In the genomic region with DNA sequence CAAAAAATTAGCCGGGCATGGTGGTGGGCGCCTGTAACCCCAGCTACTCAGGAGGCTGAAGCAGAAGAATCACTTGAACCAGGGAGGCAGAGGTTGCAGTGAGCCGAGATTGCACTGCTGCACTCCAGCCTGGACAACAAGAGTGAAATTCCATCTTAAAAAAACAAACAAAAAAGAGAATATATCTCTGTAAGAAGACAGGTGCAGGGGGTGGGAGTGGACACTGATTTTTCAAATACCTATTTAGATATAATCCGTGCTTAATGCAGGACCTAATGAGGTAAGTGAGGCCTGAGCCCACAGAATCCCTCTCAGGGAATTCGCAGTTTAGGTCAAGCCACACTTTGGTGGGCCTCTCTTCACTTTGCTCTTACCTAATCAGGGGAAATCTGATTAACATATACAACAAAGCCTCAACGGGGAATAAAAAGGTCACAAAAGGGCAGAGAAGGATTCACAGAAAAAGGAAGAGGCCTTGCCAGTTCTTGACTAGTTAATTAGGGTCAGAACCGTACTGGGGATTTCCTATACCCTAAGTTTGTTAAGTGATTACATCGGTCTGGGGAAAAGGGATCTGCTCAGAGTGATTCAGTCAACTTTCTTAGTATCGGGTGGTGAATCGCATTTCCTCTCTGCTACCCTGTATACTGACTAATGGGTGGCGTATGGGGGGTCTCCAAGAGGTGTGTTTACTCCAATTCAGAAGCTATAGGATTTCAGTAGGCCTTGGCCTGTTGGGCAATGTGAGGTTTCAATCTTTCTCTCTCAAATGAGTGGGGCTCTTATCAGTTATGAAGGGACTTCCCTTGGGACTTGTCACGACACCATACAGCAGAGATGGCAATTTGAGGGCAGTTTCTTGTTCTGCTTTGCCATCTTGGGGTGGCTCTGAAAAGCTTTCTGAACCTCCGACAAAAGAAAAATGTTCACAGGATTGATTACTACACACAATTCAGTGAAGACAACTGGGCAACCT, we compare ENCODE assay signal across 8 cellular contexts. TPM values are rescaled to one million over a fixed set of nuclear protein-coding genes. Genes with fewer than 3 reads are reported as not detected.
DNase-seq lines count a peak whose midpoint lies in the region; ATAC-seq and TF ChIP-seq lines count a peak whose summit lies in the region.

No MANE protein-coding gene starts in this region.

- no peak for DNase-seq in left ventricle myocardium inferior
- DNase-seq in heart right ventricle: no peak
- peak; percentile 32 for DNase-seq in SW480 (ENCODE audit: low spot score)
- peak; percentile 31 for DNase-seq in amniotic epithelial cell (ENCODE audit: low read depth)
- peak; percentile 61 for DNase-seq in mesendoderm
- DNase-seq in stimulated activated naive CD8-positive, alpha-beta T cell treated with anti-CD3 and anti-CD28 coated beads, Interleukin-15, amount 100 ng/mL, for 72 hours: peak; percentile 85 to 92
- DNase-seq in mucosa of gallbladder (ENCODE audit: low spot score): no peak

- TF ChIP-seq CTCF in left ventricle myocardium inferior (IDR thresholded peaks at IDR 0.05; ENCODE audit: borderline replicate concordance) (no peak), heart right ventricle (IDR thresholded peaks at IDR 0.05) (no peak)

- H3K23ac ChIP-seq in mesendoderm (ENCODE audit: low read length): no peak overlapping the region

- H3K4me1 ChIP-seq in left ventricle myocardium inferior (peaks cover 41% of the 10 kb centered on the region), heart right ventricle (peaks cover 2 to 35% (median 29%) of the 10 kb centered on the region in 9 donors), mesendoderm (ENCODE audit: control insufficient read depth, low read depth, low read length) (peaks cover 4% of the 10 kb centered on the region)

- peak overlapping the region; percentile 29 for H2BK120ac ChIP-seq in mesendoderm (ENCODE audit: low read depth, low read length)

- peaks cover 0 to 4% of the 10 kb centered on the region in 2 donors for H3K9me3 Mint-ChIP-seq in stimulated activated naive CD8-positive, alpha-beta T cell treated with anti-CD3 and anti-CD28 coated beads, Interleukin-15, amount 100 ng/mL, for 72 hours

- H4K5ac ChIP-seq in mesendoderm (ENCODE audit: low read length): no peak overlapping the region

- H3K4me3 Mint-ChIP-seq in stimulated activated naive CD8-positive, alpha-beta T cell treated with anti-CD3 and anti-CD28 coated beads, Interleukin-15, amount 100 ng/mL, for 72 hours: peak overlapping the region; percentile 79 to 80

- no peak overlapping the region for H4K8ac ChIP-seq in mesendoderm (ENCODE audit: low read depth, low read length)

- peak overlapping the region; percentile 3 for H2BK15ac ChIP-seq in mesendoderm (replicated peaks; ENCODE audit: low read depth)

- H2BK5ac ChIP-seq in mesendoderm (ENCODE audit: low read length): no peak overlapping the region

- H3K9me3 ChIP-seq in left ventricle myocardium inferior (replicated peaks) (no peaks in the 10 kb centered on the region), heart right ventricle (no peaks in the 10 kb centered on the region)

- intact Hi-C loops in left ventricle myocardium inferior (cut with micrococcal nuclease) (loop anchor here (10.0 kb wide), 1 partner anchor 169 kb away; no protein-coding TSS in a partner anchor), heart right ventricle (cut with DNase I) (loop anchor here in 5 of 10 donors (2.0 to 10.0 kb wide), 4 partner anchors 91 to 167 kb away; a partner anchor contains a TSS)

- H3K4me2 ChIP-seq in mesendoderm (ENCODE audit: low read length): no peak overlapping the region

- no peaks in the 10 kb centered on the region for H3K27me3 Mint-ChIP-seq in stimulated activated naive CD8-positive, alpha-beta T cell treated with anti-CD3 and anti-CD28 coated beads, Interleukin-15, amount 100 ng/mL, for 72 hours

- WGBS in heart right ventricle, 2 donors: 77 to 78% methylated on average over 13 of the region's 13 CpGs
- no CpG with 5 or more reads among the region's 13 CpGs for WGBS in mesendoderm (ENCODE audit: extremely low coverage, insufficient coverage, low lambda C conversion rate)

- H3K4me3 ChIP-seq in left ventricle myocardium inferior (peak overlapping the region; percentile 98), heart right ventricle (peak overlapping the region in 2 of 10 donors; percentile 75 to 97), mesendoderm (ENCODE audit: low read length) (no peak overlapping the region)

- H3K27me3 ChIP-seq in left ventricle myocardium inferior (ENCODE audit: low read depth): no peaks in the 10 kb centered on the region
- no peaks in the 10 kb centered on the region for H3K27me3 ChIP-seq in heart right ventricle
- no peaks in the 10 kb centered on the region for H3K27me3 ChIP-seq in mesendoderm (ENCODE audit: insufficient read depth, low read length, poor library complexity)

- H3K36me3 ChIP-seq in left ventricle myocardium inferior (no peaks in the 10 kb centered on the region), heart right ventricle (peaks cover 0 to 7% (median 0%) of the 10 kb centered on the region in 9 donors), mesendoderm (ENCODE audit: control insufficient read depth, insufficient read depth, low read length) (no peaks in the 10 kb centered on the region)

- H3K56ac ChIP-seq in mesendoderm (ENCODE audit: low read length): peak overlapping the region; percentile 17

- H3K27ac Mint-ChIP-seq in stimulated activated naive CD8-positive, alpha-beta T cell treated with anti-CD3 and anti-CD28 coated beads, Interleukin-15, amount 100 ng/mL, for 72 hours: peak overlapping the region; percentile 97 to 99

- peaks cover 20% of the 10 kb centered on the region for H3K79me2 ChIP-seq in mesendoderm (ENCODE audit: control insufficient read depth, insufficient read depth, low read length)

- peak overlapping the region; percentile 5 for H3K9ac ChIP-seq in mesendoderm (ENCODE audit: low read length)

- peak overlapping the region; percentile 45 for H3K18ac ChIP-seq in mesendoderm (ENCODE audit: low read length)

- peak overlapping the region; percentile 99 for H3K27ac ChIP-seq in left ventricle myocardium inferior (replicated peaks)
- peak overlapping the region in 5 of 10 donors; percentile 97 to 100 (median 98) for H3K27ac ChIP-seq in heart right ventricle
- H3K27ac ChIP-seq in mesendoderm (ENCODE audit: low read depth, low read length): peak overlapping the region; percentile 25

- H3K4me1 Mint-ChIP-seq in stimulated activated naive CD8-positive, alpha-beta T cell treated with anti-CD3 and anti-CD28 coated beads, Interleukin-15, amount 100 ng/mL, for 72 hours: peaks cover 46% of the 10 kb centered on the region

- H3K79me1 ChIP-seq in mesendoderm (ENCODE audit: low read length): no peaks in the 10 kb centered on the region

- no peak overlapping the region for H2AK5ac ChIP-seq in mesendoderm (ENCODE audit: low read length)

- ATAC-seq in heart right ventricle: no peak
- peak; percentile 49 for ATAC-seq in HG03432 (IDR thresholded peaks at IDR 0.05; ENCODE audit: unreplicated experiment)
- ATAC-seq in stimulated activated naive CD8-positive, alpha-beta T cell treated with anti-CD3 and anti-CD28 coated beads, Interleukin-15, amount 100 ng/mL, for 72 hours: peak; percentile 93

- no peak overlapping the region for H3K4ac ChIP-seq in mesendoderm (ENCODE audit: low read depth, low read length)

RNA-seq across cellular contexts. Expression of a gene that starts 1.9 kb away (rescaled TPM):
- total RNA-seq in left ventricle myocardium inferior (13.9 TPM), heart right ventricle (10 to 100 TPM; 14.6 to 23.7 (median 21.5) TPM), mucosa of gallbladder (31.4 TPM)
- 1 to 10 TPM; 1.7 to 5.6 TPM for polyA plus RNA-seq in heart right ventricle
- 13.3 TPM for polyA plus RNA-seq in mesendoderm (2013, experiment 1 of 2)
- polyA plus RNA-seq in mesendoderm (2013, experiment 2 of 2): 14.1 TPM

Comparison
In these comparisons a context has a peak if more than half of its experiments do, and no peak if none do; other contexts are left out.
1. DNase-seq: peak in SW480 (single experiment), amniotic epithelial cell (single experiment), mesendoderm (single experiment) and stimulated activated naive CD8-positive, alpha-beta T cell treated with anti-CD3 and anti-CD28 coated beads, Interleukin-15, amount 100 ng/mL, for 72 hours (2 of 2); none in left ventricle myocardium inferior (single experiment), heart right ventricle (0 of 2) and mucosa of gallbladder (single experiment).
2. ATAC-seq: peak in HG03432 (single experiment) and stimulated activated naive CD8-positive, alpha-beta T cell treated with anti-CD3 and anti-CD28 coated beads, Interleukin-15, amount 100 ng/mL, for 72 hours (single experiment); none in heart right ventricle (0 of 8).